ENCODE assay signal across 17 cellular contexts in the genomic region with DNA sequence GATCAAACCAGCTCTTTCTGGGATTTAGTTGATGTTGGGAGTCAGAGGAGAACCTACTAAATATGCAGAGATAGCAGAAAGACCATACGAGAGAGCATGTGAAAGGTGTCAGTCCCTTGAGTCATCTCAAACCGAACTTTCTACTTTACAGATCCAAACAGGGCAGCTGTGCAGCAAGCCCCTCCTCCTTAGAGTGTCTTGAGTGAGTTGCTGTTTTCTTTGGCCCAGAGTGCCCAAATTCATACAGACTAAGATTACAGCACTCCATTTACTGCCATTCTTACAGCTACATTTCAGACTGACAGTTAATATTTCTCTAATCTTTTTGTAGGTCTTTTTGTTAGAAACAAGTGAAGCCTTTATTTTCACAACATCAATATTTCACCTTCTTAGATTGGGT. TPM values are rescaled to one million over a fixed set of nuclear protein-coding genes. Genes with fewer than 3 reads are reported as not detected.
A peak's percentile ranks its signal among the peaks of the same experiment; 100 is the strongest.
DNase-seq lines count a peak whose midpoint lies in the region; ATAC-seq and TF ChIP-seq lines count a peak whose summit lies in the region.
"Had no signal": no experiment of that assay in that cellular context is flagged by ENCODE, and none has a peak within 500 bp of the region (broad histone marks: within the 10 kb centered on the region; RNA-seq: fewer than 3 reads in every experiment).

No MANE protein-coding gene starts in this region.

- H3K27me3 ChIP-seq in osteoblast (ENCODE audit: insufficient read depth, low read length) (no peaks in the 10 kb centered on the region), PC-3 (ENCODE audit: low read length) (peaks cover 76% of the 10 kb centered on the region)
- H3K27me3 ChIP-seq: upper lobe of right lung had no signal

- H3K4me1 Mint-ChIP-seq in T-helper 17 cell, result peaks cover 3% of the 10 kb centered on the region

- POLR2A ChIA-PET in PC-3 (lab: Charles Lee; ENCODE audit: unreplicated experiment), result no interaction called here

- H3K4me3 ChIP-seq in astrocyte of the spinal cord (ENCODE audit: low read depth, low read length), result no peak overlapping the region
- H3K4me3 ChIP-seq in osteoblast (ENCODE audit: insufficient read depth, low read length), result no peak overlapping the region
- no peak overlapping the region for H3K4me3 ChIP-seq in PC-3 (ENCODE audit: low read length)
- H3K4me3 ChIP-seq: skin epidermis, upper lobe of right lung had no signal

- H3K36me3 ChIP-seq in osteoblast (ENCODE audit: insufficient read depth, low read length), result no peaks in the 10 kb centered on the region
- H3K36me3 ChIP-seq in PC-3 (ENCODE audit: low read depth, low read length), result no peaks in the 10 kb centered on the region
- H3K36me3 ChIP-seq: upper lobe of right lung had no signal

- intact Hi-C loops in PC-3 (cut with micrococcal nuclease), result no loop called here

- H3K36me3 Mint-ChIP-seq in T-helper 17 cell (ENCODE audit: low read depth), result no peaks in the 10 kb centered on the region
- H3K36me3 Mint-ChIP-seq: activated CD4-positive, alpha-beta memory T cell treated with anti-CD3 and anti-CD28 coated beads for 36 hours had no signal

- no peaks in the 10 kb centered on the region for H3K79me2 ChIP-seq in osteoblast (ENCODE audit: insufficient read depth, low read length)
- no peaks in the 10 kb centered on the region for H3K79me2 ChIP-seq in PC-3 (ENCODE audit: low read length)

- DNase-seq in DMS 273 (lab: John Stamatoyannopoulos, UW; ENCODE audit: unreplicated experiment), result peak; percentile 46
- DNase-seq in DMS 273 treated with DMSO at 0.1 percent for 48 hours (lab: John Stamatoyannopoulos, UW), result no peak
- peak; percentile 37 for DNase-seq in astrocyte of the spinal cord (ENCODE audit: low read depth, low spot score)
- peak; percentile 13 for DNase-seq in osteoblast (ENCODE audit: insufficient read length, low spot score, missing footprints)
- no peak for DNase-seq in PC-3
- DNase-seq in T-helper 17 cell, result no peak
- DNase-seq: activated CD4-positive, alpha-beta memory T cell treated with anti-CD3 and anti-CD28 coated beads for 36 hours; activated naive CD4-positive, alpha-beta T cell treated with Interleukin-2 at 50 U/mL for 16 hours; H9; KG1; NCI-H2227 treated with DMSO at 0.1 percent for 48 hours; T1000; upper lobe of right lung had no signal

- H2AFZ ChIP-seq in osteoblast (ENCODE audit: low read length), result no peak overlapping the region
- no peak overlapping the region for H2AFZ ChIP-seq in PC-3 (ENCODE audit: low read length)

- H3K9ac ChIP-seq in PC-3 (ENCODE audit: low read length), result no peak overlapping the region

- H3K4me2 ChIP-seq in osteoblast (ENCODE audit: insufficient read depth, low read length) (peak overlapping the region; percentile 10), PC-3 (ENCODE audit: low read length) (no peak overlapping the region)

- H3K9me3 ChIP-seq in osteoblast (ENCODE audit: low read depth, low read length) (no peaks in the 10 kb centered on the region), PC-3 (ENCODE audit: low read length) (no peaks in the 10 kb centered on the region), T-helper 17 cell (ENCODE audit: control insufficient read depth, low read length, poor library complexity, severe bottlenecking) (no peaks in the 10 kb centered on the region)
- H3K9me3 ChIP-seq: upper lobe of right lung had no signal

- H3F3A ChIP-seq in PC-3 (ENCODE audit: low read length, unreplicated experiment), result no peaks in the 10 kb centered on the region

- H3K4me1 ChIP-seq in osteoblast (ENCODE audit: insufficient read depth, low read length) (no peaks in the 10 kb centered on the region), PC-3 (ENCODE audit: insufficient read depth, low read length) (no peaks in the 10 kb centered on the region)
- H3K4me1 ChIP-seq: upper lobe of right lung had no signal

- in situ Hi-C loops in astrocyte of the spinal cord (cut with HindIII; ENCODE audit: low sequenced_read_pairs), result no loop called here

- H3K9me2 ChIP-seq in PC-3 (replicated peaks; ENCODE audit: low read length), result no peaks in the 10 kb centered on the region

- no peak overlapping the region for H3K4me3 Mint-ChIP-seq in T-helper 17 cell
- H3K4me3 Mint-ChIP-seq: activated CD4-positive, alpha-beta memory T cell treated with anti-CD3 and anti-CD28 coated beads for 36 hours; H9 had no signal

- BruUV-seq in PC-3 (replicated peaks; lab: Mats Ljungman, UMichigan), result no TSS peak

- peaks cover 15% of the 10 kb centered on the region for H3K27me3 Mint-ChIP-seq in T-helper 17 cell

- H4K20me1 ChIP-seq in osteoblast (ENCODE audit: insufficient read depth, low read length) (no peaks in the 10 kb centered on the region), PC-3 (ENCODE audit: low read length) (no peaks in the 10 kb centered on the region)

- ATAC-seq in HG02852 (IDR thresholded peaks at IDR 0.05; ENCODE audit: unreplicated experiment), result peak; percentile 44
- ATAC-seq in PC-3, result no peak; the same call in 1 of the 2 replicates
- no peak for ATAC-seq in T-helper 17 cell
- ATAC-seq in HG02840 (IDR thresholded peaks at IDR 0.05; ENCODE audit: low FRiP score, unreplicated experiment), result no peak
- ATAC-seq: upper lobe of right lung had no signal

- no peak overlapping the region for H3K27ac Mint-ChIP-seq in T-helper 17 cell
- H3K27ac Mint-ChIP-seq: activated CD4-positive, alpha-beta memory T cell treated with anti-CD3 and anti-CD28 coated beads for 36 hours; H9 had no signal

- CTCF ChIA-PET in PC-3 (lab: Charles Lee), result interaction anchor here (0.7 kb wide), 1 partner anchor 16 kb away, joined by 3 read pairs; no protein-coding TSS in a partner anchor

- TF ChIP-seq CTCF in astrocyte of the spinal cord (IDR thresholded peaks at IDR 0.05; ENCODE audit: low read depth, low read length) (no peak), osteoblast (IDR thresholded peaks at IDR 0.05; ENCODE audit: extremely low read depth, low read depth, low read length) (no peak), PC-3 (conservative IDR thresholded peaks at IDR 0.05; ENCODE audit: low read depth, low read length) (no peak)

- H3K27ac ChIP-seq in osteoblast (ENCODE audit: low read depth, low read length), result no peak overlapping the region
- H3K27ac ChIP-seq in PC-3 (ENCODE audit: low read length), result no peak overlapping the region
- H3K27ac ChIP-seq: 22Rv1, skin epidermis, upper lobe of right lung had no signal

RNA-seq across cellular contexts. Expression of a gene that starts 53.4 kb away (rescaled TPM):
- total RNA-seq in osteoblast, result 0.88 and 2.2 TPM in 2 replicates
- not detected in 2 replicates for total RNA-seq in PC-3 (2014; rRNA removed)
- total RNA-seq in T-helper 17 cell, result not detected

Comparison
In these comparisons a context has a peak if more than half of its experiments do, and no peak if none do; other contexts are left out.
1. DNase-seq: peak in DMS 273 (single experiment), astrocyte of the spinal cord (single experiment) and osteoblast (single experiment); none in DMS 273 treated with DMSO at 0.1 percent for 48 hours (single experiment), PC-3 (single experiment) and T-helper 17 cell (0 of 3).